Comparison of ENCODE assay signal across 6 cellular contexts in genomic region chr7:102439963-102440795, GRCh38. TPM values are rescaled to one million over a fixed set of nuclear protein-coding genes. Genes with fewer than 3 reads are reported as not detected.
A peak's percentile ranks its signal among the peaks of the same experiment; 100 is the strongest.
DNase-seq lines count a peak whose midpoint lies in the region; TF ChIP-seq lines count a peak whose summit lies in the region.

No MANE protein-coding gene starts in this region.

- in situ Hi-C loops in G401 (cut with HindIII; ENCODE audit: low sequenced_read_pairs): no loop called here

- TF ChIP-seq POLR2A in breast epithelium (IDR thresholded peaks at IDR 0.05): no peak

- H3K4me1 ChIP-seq in breast epithelium: peaks cover 0 to 3% of the 10 kb centered on the region in 2 donors
- H3K4me1 ChIP-seq in neutrophil (ENCODE audit: control insufficient read depth in 1 of 2, insufficient read depth in 1 of 2, low read depth in 1 of 2, low read length in 1 of 2): peaks cover 44 to 55% of the 10 kb centered on the region in 2 experiments

- H3K4me3 ChIP-seq in HFF-Myc (replicated peaks; ENCODE audit: low read depth, low read length): no peak overlapping the region
- H3K4me3 ChIP-seq in breast epithelium: no peak overlapping the region
- H3K4me3 ChIP-seq in neutrophil (ENCODE audit: low read depth in 1 of 2, low read length in 1 of 2): no peak overlapping the region

- peak; percentile 47 for DNase-seq in HFF-Myc (ENCODE audit: extremely low read depth, low read depth)
- DNase-seq in breast epithelium (ENCODE audit: low spot score in 2 of 2): peak; percentile 72 to 85
- DNase-seq in NCI-H1694 treated with DMSO at 0.1 percent for 48 hours (lab: John Stamatoyannopoulos, UW): no peak
- no peak for DNase-seq in stimulated activated naive CD4-positive, alpha-beta T cell (lab: John Stamatoyannopoulos, UW)
- DNase-seq in G401 (ENCODE audit: low spot score): no peak

- H3K27me3 ChIP-seq in breast epithelium: no peaks in the 10 kb centered on the region
- H3K27me3 ChIP-seq in neutrophil: no peaks in the 10 kb centered on the region

- H3K36me3 ChIP-seq in breast epithelium (no peaks in the 10 kb centered on the region), neutrophil (peaks cover 78% of the 10 kb centered on the region)

- H3K27ac ChIP-seq in breast epithelium (peak overlapping the region; percentile 45 to 72), neutrophil (peak overlapping the region; percentile 23)

- intact Hi-C loops in breast epithelium (cut with DNase I; ENCODE audit: low total_unique reads): no loop called here

- H3K9me3 ChIP-seq in breast epithelium: no peaks in the 10 kb centered on the region
- H3K9me3 ChIP-seq in neutrophil: no peaks in the 10 kb centered on the region

- no peak for TF ChIP-seq CTCF in HFF-Myc (IDR thresholded peaks at IDR 0.05; ENCODE audit: low read depth, low read length, missing control alignments)
- TF ChIP-seq CTCF in breast epithelium (IDR thresholded peaks at IDR 0.05): no peak
- TF ChIP-seq CTCF in neutrophil (IDR thresholded peaks at IDR 0.05): no peak

RNA-seq across cellular contexts. Expression of gene ORAI2, which starts 6.8 kb away (rescaled TPM):
- total RNA-seq in breast epithelium: 10 to 100 TPM in 2 of 3 donors, 1 to 10 TPM in 1; 8.3 to 24.9 (median 18.1) TPM
- 106 and 147 TPM in 2 replicates for total RNA-seq in G401 (2014; rRNA removed; shearing (Covaris generic))

RNA-seq across cellular contexts. Expression of gene ALKBH4, which starts 24.5 kb away (rescaled TPM):
- total RNA-seq in breast epithelium: 10 to 100 TPM; 15.1 to 28.5 (median 17.8) TPM
- 35.9 and 73.3 TPM in 2 replicates for total RNA-seq in G401 (2014; rRNA removed; shearing (Covaris generic))

RNA-seq across cellular contexts. Expression of gene LRWD1, which starts 24.6 kb away (rescaled TPM):
- 10 to 100 TPM in 2 of 3 donors, 1 to 10 TPM in 1; 7.4 to 20.6 (median 11.6) TPM for total RNA-seq in breast epithelium
- 60.6 and 75.4 TPM in 2 replicates for total RNA-seq in G401 (2014; rRNA removed; shearing (Covaris generic))

RNA-seq across cellular contexts. Expression of gene POLR2J, which starts 38.5 kb away (rescaled TPM):
- total RNA-seq in breast epithelium: 10 to 100 TPM; 14.3 to 24.2 (median 22.3) TPM
- total RNA-seq in G401 (2014; rRNA removed; shearing (Covaris generic)): 53.6 and 57.6 TPM in 2 replicates

RNA-seq across cellular contexts. Expression of gene PRKRIP1, which starts 44.0 kb away (rescaled TPM):
- total RNA-seq in breast epithelium: 10 to 100 TPM; 17.3 to 30.5 (median 29.7) TPM
- 25.2 and 25.9 TPM in 2 replicates for total RNA-seq in G401 (2014; rRNA removed; shearing (Covaris generic))

Comparison
In these comparisons a context has a peak if more than half of its experiments do, and no peak if none do; other contexts are left out.
1. DNase-seq: peak in HFF-Myc (single experiment) and breast epithelium (2 of 2); none in NCI-H1694 treated with DMSO at 0.1 percent for 48 hours (single experiment), stimulated activated naive CD4-positive, alpha-beta T cell (0 of 6) and G401 (single experiment).